9 cellular contexts compared by ENCODE assay signal in genomic region chr10:70115948-70116682, GRCh38. TPM values are rescaled to one million over a fixed set of nuclear protein-coding genes. Genes with fewer than 3 reads are reported as not detected.
DNase-seq lines count a peak whose midpoint lies in the region; ATAC-seq and TF ChIP-seq lines count a peak whose summit lies in the region.
"Had no signal": no experiment of that assay in that cellular context is flagged by ENCODE, and none has a peak within 500 bp of the region (broad histone marks: within the 10 kb centered on the region; RNA-seq: fewer than 3 reads in every experiment).

No MANE protein-coding gene starts in this region.

- H3K9me3 ChIP-seq in T-helper 17 cell (ENCODE audit: control insufficient read depth, low read length, poor library complexity, severe bottlenecking): no peaks in the 10 kb centered on the region

- ATAC-seq in T-helper 17 cell (peak; percentile 77), HG03280 (IDR thresholded peaks at IDR 0.05; ENCODE audit: unreplicated experiment) (no peak), GM18861 (IDR thresholded peaks at IDR 0.05; ENCODE audit: unreplicated experiment) (no peak)

- no peak overlapping the region for H3K27ac Mint-ChIP-seq in T-helper 17 cell
- H3K27ac Mint-ChIP-seq: T-helper 1 cell treated with Interleukin-12 subunit alpha and Interleukin-12 subunit beta and Interleukin-4 antibody, amounts not matched to agents 30 μg/mL and 1 μg/mL, for 36 hours had no signal

- peak; percentile 59 for DNase-seq in ELR (ENCODE audit: low read depth)
- DNase-seq in HuH-7.5 (ENCODE audit: low spot score): peak; percentile 52
- peak in 2 of 3 donors; percentile 32 to 50 for DNase-seq in T-helper 17 cell
- no peak for DNase-seq in astrocyte of the cerebellum (ENCODE audit: low read depth)
- peak; percentile 55 for DNase-seq in inferior parietal cortex (ENCODE audit: extremely low spot score)
- peak; percentile 37 for DNase-seq in stimulated activated CD4-positive, alpha-beta T cell treated with anti-CD3 and anti-CD28 coated beads, Interleukin-2, amount 100 ng/mL, for 4 hours (ENCODE audit: low read depth)

- TF ChIP-seq CTCF in astrocyte of the cerebellum (IDR thresholded peaks at IDR 0.05; ENCODE audit: low read depth, low read length, missing control alignments): peak; percentile 89

- no peaks in the 10 kb centered on the region for H3K36me3 Mint-ChIP-seq in T-helper 17 cell (ENCODE audit: low read depth)

- H3K4me1 Mint-ChIP-seq in T-helper 17 cell: peaks cover 7% of the 10 kb centered on the region

- H3K4me3 ChIP-seq in astrocyte of the cerebellum (ENCODE audit: low read depth, low read length): no peak overlapping the region

- no peak overlapping the region for H3K4me3 Mint-ChIP-seq in T-helper 17 cell
- H3K4me3 Mint-ChIP-seq: T-helper 1 cell treated with Interleukin-12 subunit alpha and Interleukin-12 subunit beta and Interleukin-4 antibody, amounts not matched to agents 30 μg/mL and 1 μg/mL, for 36 hours had no signal

- H3K27me3 Mint-ChIP-seq in T-helper 17 cell: no peaks in the 10 kb centered on the region

- in situ Hi-C loops in astrocyte of the cerebellum (cut with HindIII; ENCODE audit: low sequenced_read_pairs): no loop called here

RNA-seq across cellular contexts. Expression of gene AIFM2, which starts 16.5 kb away (rescaled TPM):
- total RNA-seq in T-helper 17 cell: 1 to 10 TPM; 2.1 to 3.0 TPM

RNA-seq across cellular contexts. Expression of gene TYSND1, which starts 30.4 kb away (rescaled TPM):
- total RNA-seq in T-helper 17 cell: 10 to 100 TPM; 14.2 to 14.9 TPM

RNA-seq across cellular contexts. Expression of gene SAR1A, which starts 54.2 kb away (rescaled TPM):
- total RNA-seq in T-helper 17 cell: 100 to 1,000 TPM; 131 to 132 TPM
